In genomic region chr1:52748119-52748518, GRCh38 we compare ENCODE assay signal across 10 cellular contexts. TPM values are rescaled to one million over a fixed set of nuclear protein-coding genes. Genes with fewer than 3 reads are reported as not detected.
A peak's percentile ranks its signal among the peaks of the same experiment; 100 is the strongest.
DNase-seq lines count a peak whose midpoint lies in the region; ATAC-seq and TF ChIP-seq lines count a peak whose summit lies in the region.
"Had no signal": no experiment of that assay in that cellular context is flagged by ENCODE, and none has a peak within 500 bp of the region (broad histone marks: within the 10 kb centered on the region; RNA-seq: fewer than 3 reads in every experiment).

No MANE protein-coding gene starts in this region.

- H3K36me3 Mint-ChIP-seq in endodermal cell (ENCODE audit: low read depth) (peaks cover under 1% of the 10 kb centered on the region), osteocyte (ENCODE audit: unreplicated experiment) (no peaks in the 10 kb centered on the region)
- no peaks in the 10 kb centered on the region for H3K36me3 Mint-ChIP-seq in effector memory CD8-positive, alpha-beta T cell (ENCODE audit: insufficient read depth)
- H3K36me3 Mint-ChIP-seq: activated CD8-positive, alpha-beta memory T cell treated with anti-CD3 and anti-CD28 coated beads, Interleukin-2, amount 10 ng/mL, durations not matched to agents 7 days and 5 days had no signal

- H4K20me1 ChIP-seq in DND-41 (ENCODE audit: insufficient read depth, low read length) (no peaks in the 10 kb centered on the region; the same call in 1 of the 2 replicates), MM.1S (ENCODE audit: insufficient read depth, low read length) (no peaks in the 10 kb centered on the region)

- no peaks in the 10 kb centered on the region for H3K36me3 ChIP-seq in DND-41 (ENCODE audit: insufficient read depth, low read length)
- H3K36me3 ChIP-seq in MM.1S (replicated peaks; ENCODE audit: insufficient read depth, low read length), result no peaks in the 10 kb centered on the region
- H3K36me3 ChIP-seq in endodermal cell (ENCODE audit: control insufficient read depth, insufficient read depth, low read length), result no peaks in the 10 kb centered on the region
- H3K36me3 ChIP-seq in effector memory CD4-positive, alpha-beta T cell (ENCODE audit: control insufficient read depth, insufficient read depth, low read length), result no peaks in the 10 kb centered on the region

- H3K27ac ChIP-seq in DND-41 (ENCODE audit: low read length), result no peak overlapping the region
- H3K27ac ChIP-seq in MM.1S (ENCODE audit: low read length), result no peak overlapping the region
- H3K27ac ChIP-seq in endodermal cell (ENCODE audit: low read depth, low read length), result no peak overlapping the region
- H3K27ac ChIP-seq in effector memory CD4-positive, alpha-beta T cell (ENCODE audit: insufficient read depth, low read length, poor library complexity, severe bottlenecking), result no peak overlapping the region

- no peak overlapping the region for H3K9ac ChIP-seq in DND-41 (ENCODE audit: low read depth, low read length)
- no peak overlapping the region for H3K9ac ChIP-seq in MM.1S (ENCODE audit: low read length)
- no peak overlapping the region for H3K9ac ChIP-seq in endodermal cell (ENCODE audit: extremely low read depth, low read length, poor library complexity, severe bottlenecking)

- H3K27me3 Mint-ChIP-seq in endodermal cell (ENCODE audit: insufficient read depth) (no peaks in the 10 kb centered on the region), osteocyte (ENCODE audit: unreplicated experiment) (no peaks in the 10 kb centered on the region)
- no peaks in the 10 kb centered on the region for H3K27me3 Mint-ChIP-seq in effector memory CD8-positive, alpha-beta T cell
- H3K27me3 Mint-ChIP-seq: activated CD8-positive, alpha-beta memory T cell treated with anti-CD3 and anti-CD28 coated beads, Interleukin-2, amount 10 ng/mL, durations not matched to agents 7 days and 5 days had no signal

- H3K4me3 Mint-ChIP-seq in endodermal cell (no peak overlapping the region), osteocyte (ENCODE audit: unreplicated experiment) (no peak overlapping the region)
- no peak overlapping the region for H3K4me3 Mint-ChIP-seq in effector memory CD8-positive, alpha-beta T cell
- H3K4me3 Mint-ChIP-seq: activated CD8-positive, alpha-beta memory T cell treated with anti-CD3 and anti-CD28 coated beads, Interleukin-2, amount 10 ng/mL, durations not matched to agents 7 days and 5 days; nephron progenitor cell had no signal

- no peak for DNase-seq in DND-41
- DNase-seq in MM.1S, result no peak
- DNase-seq in endodermal cell, result no peak
- no peak for DNase-seq in osteocyte (ENCODE audit: extremely low spot score, unreplicated experiment)
- no peak for DNase-seq in effector memory CD8-positive, alpha-beta T cell
- DNase-seq in effector memory CD4-positive, alpha-beta T cell, result no peak
- DNase-seq in NCI-H446 (lab: John Stamatoyannopoulos, UW), result no peak
- DNase-seq: activated CD8-positive, alpha-beta memory T cell treated with anti-CD3 and anti-CD28 coated beads, Interleukin-2, amount 10 ng/mL, durations not matched to agents 7 days and 5 days; nephron progenitor cell had no signal

- no peaks in the 10 kb centered on the region for H3K9me3 ChIP-seq in DND-41 (ENCODE audit: insufficient read depth, low read length, severe bottlenecking)
- H3K9me3 ChIP-seq in MM.1S (replicated peaks; ENCODE audit: insufficient read depth, low read length), result no peaks in the 10 kb centered on the region
- no peaks in the 10 kb centered on the region for H3K9me3 ChIP-seq in endodermal cell (ENCODE audit: control insufficient read depth, low read length)
- H3K9me3 ChIP-seq in effector memory CD4-positive, alpha-beta T cell (ENCODE audit: control insufficient read depth, low read length), result no peaks in the 10 kb centered on the region

- H3K4me2 ChIP-seq in DND-41 (ENCODE audit: insufficient read depth, low read length) (no peak overlapping the region), MM.1S (ENCODE audit: low read depth, low read length) (no peak overlapping the region)

- no peaks in the 10 kb centered on the region for H3K9me3 Mint-ChIP-seq in endodermal cell
- no peaks in the 10 kb centered on the region for H3K9me3 Mint-ChIP-seq in osteocyte (ENCODE audit: unreplicated experiment)
- no peaks in the 10 kb centered on the region for H3K9me3 Mint-ChIP-seq in effector memory CD8-positive, alpha-beta T cell

- H2AFZ ChIP-seq in DND-41 (ENCODE audit: low read depth, low read length) (no peak overlapping the region), MM.1S (ENCODE audit: low read length) (no peak overlapping the region)

- peaks cover 8% of the 10 kb centered on the region; the same call in 1 of the 2 replicates for H3K79me2 ChIP-seq in DND-41 (ENCODE audit: insufficient read depth, low read length)
- H3K79me2 ChIP-seq in MM.1S (ENCODE audit: low read length), result 0 out of 2 replicates have a peak, but pooled peaks cover 3% of the 10 kb centered on the region

- H3K4me1 ChIP-seq in DND-41 (ENCODE audit: insufficient read depth, low read length) (no peaks in the 10 kb centered on the region), MM.1S (ENCODE audit: low read length) (no peaks in the 10 kb centered on the region), endodermal cell (ENCODE audit: control insufficient read depth, insufficient read depth, low read length) (no peaks in the 10 kb centered on the region)
- H3K4me1 ChIP-seq in effector memory CD4-positive, alpha-beta T cell (ENCODE audit: control insufficient read depth, insufficient read depth, low read length, poor library complexity, severe bottlenecking), result no peaks in the 10 kb centered on the region

- H3F3A ChIP-seq in MM.1S (ENCODE audit: insufficient read depth, low read length), result 0 out of 2 replicates have a peak, but pooled peaks cover 6% of the 10 kb centered on the region

- no peaks in the 10 kb centered on the region for H3K9me2 ChIP-seq in MM.1S (replicated peaks; ENCODE audit: insufficient read depth, low read length)

- H3K4me1 Mint-ChIP-seq in endodermal cell (peaks cover 12% of the 10 kb centered on the region), osteocyte (ENCODE audit: unreplicated experiment) (peaks cover 25% of the 10 kb centered on the region)
- peaks cover 7 to 9% of the 10 kb centered on the region in 2 donors for H3K4me1 Mint-ChIP-seq in effector memory CD8-positive, alpha-beta T cell (ENCODE audit: low read depth in 2 of 2)
- H3K4me1 Mint-ChIP-seq: activated CD8-positive, alpha-beta memory T cell treated with anti-CD3 and anti-CD28 coated beads, Interleukin-2, amount 10 ng/mL, durations not matched to agents 7 days and 5 days had no signal

- H3K27ac Mint-ChIP-seq in endodermal cell (no peak overlapping the region), osteocyte (ENCODE audit: unreplicated experiment) (no peak overlapping the region)
- peak overlapping the region in 1 of 2 donors; percentile 16 for H3K27ac Mint-ChIP-seq in effector memory CD8-positive, alpha-beta T cell
- H3K27ac Mint-ChIP-seq: activated CD8-positive, alpha-beta memory T cell treated with anti-CD3 and anti-CD28 coated beads, Interleukin-2, amount 10 ng/mL, durations not matched to agents 7 days and 5 days; nephron progenitor cell had no signal

- TF ChIP-seq CTCF in DND-41 (IDR thresholded peaks at IDR 0.05; ENCODE audit: borderline replicate concordance, extremely low read depth, low read length, poor library complexity, severe bottlenecking) (peak; percentile 30), MM.1S (IDR thresholded peaks at IDR 0.05; ENCODE audit: low read length) (0 out of 2 replicates have a peak, but pooled peaks have one; percentile 11), endodermal cell (conservative IDR thresholded peaks at IDR 0.05) (peak; percentile 17), osteocyte (IDR thresholded peaks at IDR 0.05) (peak; percentile 38)

- no peak overlapping the region for H3K4me3 ChIP-seq in DND-41 (ENCODE audit: low read depth in 1 of 2, low read length in 2 of 2)
- no peak overlapping the region for H3K4me3 ChIP-seq in MM.1S (ENCODE audit: low read length)
- no peak overlapping the region for H3K4me3 ChIP-seq in endodermal cell (ENCODE audit: low read length)
- H3K4me3 ChIP-seq in effector memory CD4-positive, alpha-beta T cell (ENCODE audit: insufficient read depth, low read depth, low read length, poor library complexity, severe bottlenecking), result no peak overlapping the region

- H3K27me3 ChIP-seq in DND-41 (ENCODE audit: insufficient read depth, low read length, poor library complexity) (no peaks in the 10 kb centered on the region), MM.1S (replicated peaks; ENCODE audit: insufficient read depth, low read length) (no peaks in the 10 kb centered on the region), endodermal cell (ENCODE audit: control insufficient read depth, insufficient read depth, low read length, poor library complexity, severe bottlenecking) (no peaks in the 10 kb centered on the region)
- H3K27me3 ChIP-seq in effector memory CD4-positive, alpha-beta T cell (replicated peaks; ENCODE audit: control insufficient read depth, insufficient read depth, low read length, poor library complexity, severe bottlenecking), result no peaks in the 10 kb centered on the region

- ATAC-seq in DND-41 (ENCODE audit: insufficient read depth, low read depth), result no peak
- ATAC-seq in GM19397 (IDR thresholded peaks at IDR 0.05; ENCODE audit: unreplicated experiment), result no peak
- ATAC-seq in effector memory CD8-positive, alpha-beta T cell (replicated peaks), result no peak
- ATAC-seq: activated CD8-positive, alpha-beta memory T cell treated with anti-CD3 and anti-CD28 coated beads, Interleukin-2, amount 10 ng/mL, durations not matched to agents 7 days and 5 days had no signal

RNA-seq across cellular contexts. Expression of gene ZYG11B, which starts 21.9 kb away (rescaled TPM):
- total RNA-seq in endodermal cell (10 to 100 TPM; 24.8 to 30.2 TPM), osteocyte (34.3 and 37.1 TPM in 2 replicates)
- polyA plus RNA-seq in endodermal cell (2013, experiment 1 of 2), result 17.1 TPM
- 18.3 TPM for polyA plus RNA-seq in endodermal cell (2013, experiment 2 of 2)

RNA-seq across cellular contexts. Expression of gene COA7, which starts 50.0 kb away (rescaled TPM):
- total RNA-seq in endodermal cell, result 10 to 100 TPM; 23.5 to 29.9 TPM
- 14.3 TPM for polyA plus RNA-seq in endodermal cell (2013, experiment 1 of 2)
- 12.6 TPM for polyA plus RNA-seq in endodermal cell (2013, experiment 2 of 2)
- 25.7 and 27.7 TPM in 2 replicates for total RNA-seq in osteocyte
